ENCODE assay signal across 23 cellular contexts in the genomic region with DNA sequence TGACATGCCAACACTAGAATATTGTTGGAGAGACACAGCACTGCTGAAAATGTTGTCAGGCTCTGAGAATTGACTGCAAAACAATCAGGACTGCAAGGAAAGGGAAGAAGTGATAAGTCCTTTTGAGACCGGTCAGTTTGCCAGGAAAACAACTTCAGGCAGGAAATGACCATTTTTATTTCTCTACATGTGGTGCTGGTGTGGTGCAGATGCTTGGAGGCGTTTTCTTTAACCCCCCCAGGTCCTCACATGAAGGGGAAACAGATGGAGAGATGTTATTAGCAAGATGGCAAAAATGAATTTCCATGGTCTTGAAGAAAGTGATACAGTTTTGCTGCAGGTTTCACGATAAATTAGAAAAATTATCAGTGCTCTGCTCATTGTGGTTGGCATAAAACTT. TPM values are rescaled to one million over a fixed set of nuclear protein-coding genes. Genes with fewer than 3 reads are reported as not detected.
DNase-seq lines count a peak whose midpoint lies in the region; ATAC-seq, FAIRE-seq and TF ChIP-seq lines count a peak whose summit lies in the region.
"Had no signal": no experiment of that assay in that cellular context is flagged by ENCODE, and none has a peak within 500 bp of the region (broad histone marks: within the 10 kb centered on the region; RNA-seq: fewer than 3 reads in every experiment).

No MANE protein-coding gene starts in this region.

- POLR2A ChIA-PET in CD4-positive, alpha-beta T cell (lab: Charles Lee), result no interaction called here
- POLR2A ChIA-PET in endothelial cell of umbilical vein (lab: Charles Lee), result no interaction called here
- POLR2A ChIA-PET in CD4-positive, alpha-beta memory T cell (lab: Charles Lee; ENCODE audit: partially characterized antibody), result no interaction called here
- POLR2A ChIA-PET in CD8-positive, alpha-beta memory T cell (lab: Charles Lee), result no interaction called here

- H3K9me3 Mint-ChIP-seq in CD4-positive, alpha-beta T cell, result no peaks in the 10 kb centered on the region
- H3K9me3 Mint-ChIP-seq in HFFc6 (no peaks in the 10 kb centered on the region), osteocyte (ENCODE audit: unreplicated experiment) (no peaks in the 10 kb centered on the region)
- H3K9me3 Mint-ChIP-seq in CD4-positive, alpha-beta memory T cell, result no peaks in the 10 kb centered on the region
- no peaks in the 10 kb centered on the region for H3K9me3 Mint-ChIP-seq in CD8-positive, alpha-beta memory T cell
- H3K9me3 Mint-ChIP-seq: neural crest cell had no signal

- peak; percentile 58 for TF ChIP-seq POLR2A in endothelial cell of umbilical vein (IDR thresholded peaks at IDR 0.05; ENCODE audit: low read depth, low read length)

- no peak overlapping the region for H3K9ac ChIP-seq in endothelial cell of umbilical vein (replicated peaks; ENCODE audit: extremely low read depth, insufficient read depth, low read length)

- peak overlapping the region; percentile 34 for H3K27ac Mint-ChIP-seq in CD4-positive, alpha-beta T cell
- H3K27ac Mint-ChIP-seq in HFFc6 (peak overlapping the region; percentile 46), osteocyte (ENCODE audit: unreplicated experiment) (peak overlapping the region; percentile 54)
- H3K27ac Mint-ChIP-seq in CD4-positive, alpha-beta memory T cell, result peak overlapping the region in 2 of 7 donors; percentile 7 to 74
- H3K27ac Mint-ChIP-seq in CD8-positive, alpha-beta memory T cell, result peak overlapping the region in 1 of 8 donors; percentile 29
- H3K27ac Mint-ChIP-seq: activated naive CD8-positive, alpha-beta T cell; B cell had no signal

- H3K27me3 ChIP-seq in CD4-positive, alpha-beta T cell (ENCODE audit: control insufficient read depth, insufficient read depth, low read length), result no peaks in the 10 kb centered on the region
- H3K27me3 ChIP-seq in endothelial cell of umbilical vein (ENCODE audit: control insufficient read depth in 2 of 2, insufficient read depth in 2 of 2, low read length in 2 of 2), result no peaks in the 10 kb centered on the region
- no peaks in the 10 kb centered on the region for H3K27me3 ChIP-seq in CD4-positive, alpha-beta memory T cell (ENCODE audit: insufficient read depth, low read length)
- no peaks in the 10 kb centered on the region for H3K27me3 ChIP-seq in CD8-positive, alpha-beta memory T cell (ENCODE audit: insufficient read depth, low read length, poor library complexity, severe bottlenecking)
- H3K27me3 ChIP-seq in left lung, result no peaks in the 10 kb centered on the region
- H3K27me3 ChIP-seq: SJCRH30, testis had no signal

- peaks cover 0 to 2% of the 10 kb centered on the region in 2 experiments for H3K36me3 ChIP-seq in endothelial cell of umbilical vein (ENCODE audit: control insufficient read depth in 2 of 2, extremely low read depth in 1 of 2, insufficient read depth in 2 of 2, low read length in 2 of 2)
- no peaks in the 10 kb centered on the region for H3K36me3 ChIP-seq in CD4-positive, alpha-beta memory T cell (ENCODE audit: insufficient read depth, low read length)
- H3K36me3 ChIP-seq in CD8-positive, alpha-beta memory T cell (ENCODE audit: insufficient read depth, low read length), result no peaks in the 10 kb centered on the region
- H3K36me3 ChIP-seq in left lung, result peaks cover 0 to 17% of the 10 kb centered on the region in 2 donors

- H3K4me1 ChIP-seq in endothelial cell of umbilical vein (ENCODE audit: control insufficient read depth, extremely low read depth, insufficient read depth, low read length) (peaks cover 51% of the 10 kb centered on the region), left lung (peaks cover 61 to 88% of the 10 kb centered on the region in 2 donors)
- H3K4me1 ChIP-seq in CD4-positive, alpha-beta memory T cell (ENCODE audit: insufficient read depth, low read length), result peaks cover 67% of the 10 kb centered on the region
- H3K4me1 ChIP-seq in CD8-positive, alpha-beta memory T cell (ENCODE audit: insufficient read depth, low read length), result peaks cover 59% of the 10 kb centered on the region

- H3K4me2 ChIP-seq in endothelial cell of umbilical vein (ENCODE audit: insufficient read depth, low read length), result peak overlapping the region; percentile 54

- no peaks in the 10 kb centered on the region for H3K9me3 ChIP-seq in CD4-positive, alpha-beta T cell (ENCODE audit: control insufficient read depth, low read length)
- H3K9me3 ChIP-seq in endothelial cell of umbilical vein (replicated peaks; ENCODE audit: control insufficient read depth, insufficient read depth, low read length) (no peaks in the 10 kb centered on the region), left lung (no peaks in the 10 kb centered on the region)
- no peaks in the 10 kb centered on the region for H3K9me3 ChIP-seq in CD4-positive, alpha-beta memory T cell (ENCODE audit: control insufficient read depth in 1 of 2, low read length in 2 of 2)
- no peaks in the 10 kb centered on the region for H3K9me3 ChIP-seq in CD8-positive, alpha-beta memory T cell (ENCODE audit: low read length)
- H3K9me3 ChIP-seq: SJCRH30, testis had no signal

- peaks cover 28% of the 10 kb centered on the region for H3K36me3 Mint-ChIP-seq in CD4-positive, alpha-beta T cell (ENCODE audit: low read depth)
- H3K36me3 Mint-ChIP-seq in HFFc6 (ENCODE audit: low read depth) (peaks cover 11% of the 10 kb centered on the region; the same call in 1 of the 2 replicates), osteocyte (ENCODE audit: unreplicated experiment) (peaks cover 4% of the 10 kb centered on the region)
- H3K36me3 Mint-ChIP-seq in CD4-positive, alpha-beta memory T cell, result peaks cover 5 to 17% of the 10 kb centered on the region in 2 donors
- H3K36me3 Mint-ChIP-seq in CD8-positive, alpha-beta memory T cell, result peaks cover 0 to 21% (median 0%) of the 10 kb centered on the region in 3 donors

- H2AFZ ChIP-seq in endothelial cell of umbilical vein (ENCODE audit: low read depth, low read length), result no peak overlapping the region

- TF ChIP-seq CTCF in CD4-positive, alpha-beta T cell (IDR thresholded peaks at IDR 0.05), result no peak
- no peak for TF ChIP-seq CTCF in HFFc6 (IDR thresholded peaks at IDR 0.05)
- no peak for TF ChIP-seq CTCF in endothelial cell of umbilical vein (IDR thresholded peaks at IDR 0.05; ENCODE audit: extremely low read depth in 1 of 2, insufficient read depth in 1 of 2, low read depth in 1 of 2, low read length in 2 of 2)
- TF ChIP-seq CTCF in osteocyte (IDR thresholded peaks at IDR 0.05), result no peak
- no peak for TF ChIP-seq CTCF in left lung (IDR thresholded peaks at IDR 0.05)

- CTCF ChIA-PET in CD4-positive, alpha-beta T cell (lab: Charles Lee), result no interaction called here
- CTCF ChIA-PET in endothelial cell of umbilical vein (lab: Charles Lee), result no interaction called here
- CTCF ChIA-PET in CD4-positive, alpha-beta memory T cell (lab: Charles Lee; ENCODE audit: partially characterized antibody), result no interaction called here
- CTCF ChIA-PET in CD8-positive, alpha-beta memory T cell (lab: Charles Lee), result no interaction called here

- dilution Hi-C loops in endothelial cell of umbilical vein (cut with MboI; ENCODE audit: extremely low pct_ligation_motif_present, low sequenced_read_pairs), result no loop called here

- DNase-seq in CD4-positive, alpha-beta T cell, result no peak
- DNase-seq in HFFc6, result no peak
- DNase-seq in endothelial cell of umbilical vein (ENCODE audit: low read depth, low spot score), result peak; percentile 96
- DNase-seq in osteocyte (ENCODE audit: extremely low spot score, unreplicated experiment), result no peak
- no peak for DNase-seq in CD4-positive, alpha-beta memory T cell
- DNase-seq in CD8-positive, alpha-beta memory T cell, result no peak
- no peak for DNase-seq in left lung
- DNase-seq: activated CD4-positive, alpha-beta T cell treated with anti-CD3 and anti-CD28 coated beads for 48 hours; central memory CD4-positive, alpha-beta T cell; DMS53; mammary epithelial cell; NCI-H2081 treated with DMSO at 0.1 percent for 48 hours; NCI-H524; SJCRH30; stimulated activated CD4-positive, alpha-beta T cell treated with anti-CD3 and anti-CD28 coated beads, Interleukin-1b, Interleukin-23, amount 100 ng/mL, for 48 hours; T-helper 9 cell; testis had no signal

- H4K20me1 ChIP-seq in endothelial cell of umbilical vein (replicated peaks; ENCODE audit: control insufficient read depth, extremely low read depth, insufficient read depth, low read length), result peaks cover 7% of the 10 kb centered on the region

- H3K27ac ChIP-seq in CD4-positive, alpha-beta T cell (ENCODE audit: low read depth, low read length), result no peak overlapping the region
- H3K27ac ChIP-seq in endothelial cell of umbilical vein (ENCODE audit: insufficient read depth, low read depth, low read length), result peak overlapping the region; percentile 39
- H3K27ac ChIP-seq in CD4-positive, alpha-beta memory T cell (ENCODE audit: low read depth, low read length), result no peak overlapping the region
- H3K27ac ChIP-seq in CD8-positive, alpha-beta memory T cell (ENCODE audit: low read depth, low read length), result no peak overlapping the region
- H3K27ac ChIP-seq in left lung, result peak overlapping the region in 1 of 2 donors; percentile 82
- H3K27ac ChIP-seq: SJCRH30, testis had no signal

- no peak for ATAC-seq in CD4-positive, alpha-beta T cell (ENCODE audit: poor library complexity)
- no peak for ATAC-seq in left lung
- no peak for ATAC-seq in HG03469 (IDR thresholded peaks at IDR 0.05; ENCODE audit: unreplicated experiment)

- H3K27me3 Mint-ChIP-seq in CD4-positive, alpha-beta T cell, result no peaks in the 10 kb centered on the region
- H3K27me3 Mint-ChIP-seq in HFFc6 (ENCODE audit: insufficient read depth) (no peaks in the 10 kb centered on the region), osteocyte (ENCODE audit: unreplicated experiment) (no peaks in the 10 kb centered on the region)
- no peaks in the 10 kb centered on the region for H3K27me3 Mint-ChIP-seq in CD4-positive, alpha-beta memory T cell
- H3K27me3 Mint-ChIP-seq in CD8-positive, alpha-beta memory T cell, result no peaks in the 10 kb centered on the region
- H3K27me3 Mint-ChIP-seq: activated naive CD8-positive, alpha-beta T cell; B cell had no signal

- H3K4me3 ChIP-seq in endothelial cell of umbilical vein (replicated peaks in 1 of 3; ENCODE audit: insufficient read depth in 1 of 3, low read depth in 1 of 3, low read length in 3 of 3), result no peak overlapping the region
- H3K4me3 ChIP-seq in CD4-positive, alpha-beta memory T cell (ENCODE audit: low read length in 2 of 2), result no peak overlapping the region
- H3K4me3 ChIP-seq in CD8-positive, alpha-beta memory T cell (ENCODE audit: low read length), result no peak overlapping the region
- H3K4me3 ChIP-seq in left lung, result no peak overlapping the region
- H3K4me3 ChIP-seq: SJCRH30, testis had no signal

- no peaks in the 10 kb centered on the region for H3K9me1 ChIP-seq in endothelial cell of umbilical vein (replicated peaks; ENCODE audit: control insufficient read depth, extremely low read depth, insufficient read depth, low read length)

- BruUV-seq in endothelial cell of umbilical vein (replicated peaks; lab: Mats Ljungman, UMichigan), result no TSS peak

- peak; percentile 98 for FAIRE-seq in endothelial cell of umbilical vein (lab: Jason Lieb, UNC)
- FAIRE-seq: frontal cortex, GM18507 had no signal

- peaks cover 72% of the 10 kb centered on the region for H3K79me2 ChIP-seq in endothelial cell of umbilical vein (ENCODE audit: control insufficient read depth, insufficient read depth, low read length)

- peak overlapping the region; percentile 14 for H3K4me3 Mint-ChIP-seq in CD4-positive, alpha-beta T cell
- no peak overlapping the region for H3K4me3 Mint-ChIP-seq in HFFc6
- no peak overlapping the region for H3K4me3 Mint-ChIP-seq in osteocyte (ENCODE audit: unreplicated experiment)
- peak overlapping the region in 3 of 8 donors; percentile 11 to 33 (median 26) for H3K4me3 Mint-ChIP-seq in CD4-positive, alpha-beta memory T cell
- H3K4me3 Mint-ChIP-seq in CD8-positive, alpha-beta memory T cell, result peak overlapping the region in 1 of 7 donors; percentile 1
- H3K4me3 Mint-ChIP-seq: activated naive CD8-positive, alpha-beta T cell; B cell; neural crest cell had no signal

- peaks cover 68% of the 10 kb centered on the region for H3K4me1 Mint-ChIP-seq in CD4-positive, alpha-beta T cell (ENCODE audit: low read depth)
- H3K4me1 Mint-ChIP-seq in HFFc6 (ENCODE audit: low read depth) (peaks cover 48% of the 10 kb centered on the region), osteocyte (ENCODE audit: unreplicated experiment) (peaks cover 56% of the 10 kb centered on the region)
- peaks cover 38 to 66% (median 55%) of the 10 kb centered on the region in 4 donors for H3K4me1 Mint-ChIP-seq in CD4-positive, alpha-beta memory T cell
- H3K4me1 Mint-ChIP-seq in CD8-positive, alpha-beta memory T cell, result peaks cover 56 to 71% (median 61%) of the 10 kb centered on the region in 3 donors

- intact Hi-C loops in CD4-positive, alpha-beta T cell (cut with DNase I, micrococcal nuclease), result no loop called here
- intact Hi-C loops in endothelial cell of umbilical vein (cut with micrococcal nuclease), result loop anchor here (1.0 kb wide), 1 partner anchor 9 kb away; no protein-coding TSS in a partner anchor
- intact Hi-C loops in CD4-positive, alpha-beta memory T cell (cut with micrococcal nuclease), result no loop called here
- intact Hi-C loops in left lung (cut with DNase I), result no loop called here

RNA-seq across cellular contexts. Expression of a gene that starts 5.7 kb away (rescaled TPM):
- total RNA-seq in CD4-positive, alpha-beta T cell, result 10 to 100 TPM; 45.9 to 46.6 TPM
- 10 to 100 TPM; 65.4 to 73.4 (median 70.9) TPM for total RNA-seq in HFFc6 (2021; fragmentation: NEBNext Ultra II Directional; extraction: Animal tissue kit (Norgen Biotek cat#: 25700))
- total RNA-seq in endothelial cell of umbilical vein (92.5 and 92.6 TPM in 2 replicates), osteocyte (96.7 and 102 TPM in 2 replicates), left lung (10 to 100 TPM; 97.1 to 98.4 TPM)
- 89.5 and 109 TPM in 2 replicates for polyA plus RNA-seq in endothelial cell of umbilical vein
- 59.7 and 67.5 TPM in 2 replicates for polyA plus RNA-seq in endothelial cell of umbilical vein (2011; cell fraction: cytosol; rRNA removed)
- 207 and 227 TPM in 2 replicates for polyA plus RNA-seq in endothelial cell of umbilical vein (2011; cell fraction: nucleus; rRNA removed)
- polyA plus RNA-seq in endothelial cell of umbilical vein (2012), result 60.5 and 72.6 TPM in 2 replicates
- 91.0 and 107 TPM in 2 replicates for polyA minus RNA-seq in endothelial cell of umbilical vein
- 42.9 TPM for polyA minus RNA-seq in endothelial cell of umbilical vein (2011; cell fraction: cytosol; rRNA and poly(A)+ RNA removed)
- 99.5 and 108 TPM in 2 replicates for polyA minus RNA-seq in endothelial cell of umbilical vein (2011; cell fraction: nucleus; rRNA and poly(A)+ RNA removed)
- 10 to 100 TPM; 81.7 to 87.4 TPM for total RNA-seq in CD4-positive, alpha-beta memory T cell
- polyA plus RNA-seq in CD4-positive, alpha-beta memory T cell, result 10 to 100 TPM in 1 of 2 donors, 1 to 10 TPM in 1; 5.1 to 14.1 TPM
- total RNA-seq in CD8-positive, alpha-beta memory T cell, result 10 to 100 TPM; 38.8 to 42.8 TPM
- polyA plus RNA-seq in CD8-positive, alpha-beta memory T cell, result 13.9 TPM

RNA-seq across cellular contexts. Expression of a gene that starts 20.8 kb away (rescaled TPM):
- total RNA-seq in CD4-positive, alpha-beta T cell, result 10 to 100 TPM; 17.1 to 22.8 TPM
- 100 to 1,000 TPM; 116 to 145 (median 133) TPM for total RNA-seq in HFFc6 (2021; fragmentation: NEBNext Ultra II Directional; extraction: Animal tissue kit (Norgen Biotek cat#: 25700))
- total RNA-seq in endothelial cell of umbilical vein, result 86.2 and 89.8 TPM in 2 replicates
- 98.2 and 107 TPM in 2 replicates for polyA plus RNA-seq in endothelial cell of umbilical vein
- 117 and 125 TPM in 2 replicates for polyA plus RNA-seq in endothelial cell of umbilical vein (2011; cell fraction: cytosol; rRNA removed)
- polyA plus RNA-seq in endothelial cell of umbilical vein (2011; cell fraction: nucleus; rRNA removed), result 65.5 and 66.9 TPM in 2 replicates
- 95.2 and 134 TPM in 2 replicates for polyA plus RNA-seq in endothelial cell of umbilical vein (2012)
- polyA minus RNA-seq in endothelial cell of umbilical vein, result 75.0 and 96.4 TPM in 2 replicates
- 23.1 TPM for polyA minus RNA-seq in endothelial cell of umbilical vein (2011; cell fraction: cytosol; rRNA and poly(A)+ RNA removed)
- 27.8 and 31.1 TPM in 2 replicates for polyA minus RNA-seq in endothelial cell of umbilical vein (2011; cell fraction: nucleus; rRNA and poly(A)+ RNA removed)
- total RNA-seq in osteocyte, result 112 and 120 TPM in 2 replicates
- total RNA-seq in CD4-positive, alpha-beta memory T cell, result 10 to 100 TPM; 52.1 to 59.2 TPM
- polyA plus RNA-seq in CD4-positive, alpha-beta memory T cell, result 10 to 100 TPM; 46.9 to 82.3 TPM
- 10 to 100 TPM; 87.2 to 94.1 TPM for total RNA-seq in CD8-positive, alpha-beta memory T cell
- polyA plus RNA-seq in CD8-positive, alpha-beta memory T cell, result 57.1 TPM
- total RNA-seq in left lung, result 10 to 100 TPM; 92.7 to 94.2 TPM
